ENCODE assay signal across 8 cellular contexts in the genomic region with DNA sequence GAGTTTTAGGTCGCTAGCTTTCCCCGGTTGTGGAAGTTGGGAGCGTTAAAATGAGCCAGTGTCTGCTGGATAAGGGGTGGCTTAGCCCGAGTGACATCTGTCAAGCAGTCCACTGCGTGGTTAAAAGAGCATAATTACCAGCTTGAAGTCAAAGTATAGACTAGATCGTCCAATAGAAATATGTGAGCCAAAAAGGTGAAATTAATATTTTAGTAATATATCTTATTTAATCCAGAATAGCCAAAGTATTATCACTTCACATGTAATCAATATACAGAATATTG. TPM values are rescaled to one million over a fixed set of nuclear protein-coding genes. Genes with fewer than 3 reads are reported as not detected.
DNase-seq lines count a peak whose midpoint lies in the region; ATAC-seq and TF ChIP-seq lines count a peak whose summit lies in the region.

No MANE protein-coding gene starts in this region.

- ATAC-seq in HG02884 (IDR thresholded peaks at IDR 0.05; ENCODE audit: unreplicated experiment), result peak; percentile 29

- DNase-seq in BJ (ENCODE audit: low read depth), result no peak
- DNase-seq in ascending aorta (ENCODE audit: low spot score in 2 of 2), result no peak
- DNase-seq in lower leg skin (ENCODE audit: low spot score in 2 of 2), result no peak
- DNase-seq in vagina (ENCODE audit: extremely low spot score in 2 of 2), result no peak
- no peak for DNase-seq in SHP77 (lab: John Stamatoyannopoulos, UW)
- DNase-seq in CD1c-positive myeloid dendritic cell (ENCODE audit: extremely low spot score), result no peak
- DNase-seq in NCI-H2196 treated with DMSO at 0.1 percent for 48 hours (lab: John Stamatoyannopoulos, UW; ENCODE audit: unreplicated experiment), result no peak

- TF ChIP-seq CTCF in BJ (IDR thresholded peaks at IDR 0.05; ENCODE audit: insufficient read depth, low read depth, low read length) (no peak), ascending aorta (IDR thresholded peaks at IDR 0.05) (no peak), lower leg skin (IDR thresholded peaks at IDR 0.05) (no peak), vagina (IDR thresholded peaks at IDR 0.05) (no peak)

- CTCF ChIA-PET in BJ (lab: Yijun Ruan, JAX), result interaction anchor here (0.9 to 1.4 kb wide), 4 partner anchors 10 to 505 kb away, joined by 3 to 4 read pairs (median 4); no protein-coding TSS in a partner anchor

- H3K4me1 ChIP-seq in ascending aorta, result peaks cover 4 to 6% of the 10 kb centered on the region in 2 donors
- H3K4me1 ChIP-seq in vagina, result peaks cover 19% of the 10 kb centered on the region

- H3K27me3 ChIP-seq in BJ (ENCODE audit: control insufficient read depth, insufficient read depth, low read length), result no peaks in the 10 kb centered on the region
- H3K27me3 ChIP-seq in ascending aorta, result no peaks in the 10 kb centered on the region
- no peaks in the 10 kb centered on the region for H3K27me3 ChIP-seq in vagina

- TF ChIP-seq POLR2A in lower leg skin (IDR thresholded peaks at IDR 0.05) (no peak), vagina (IDR thresholded peaks at IDR 0.05) (no peak)

- intact Hi-C loops in ascending aorta (cut with DNase I), result no loop called here
- intact Hi-C loops in lower leg skin (cut with DNase I; ENCODE audit: low total_unique reads), result no loop called here
- intact Hi-C loops in vagina (cut with DNase I), result no loop called here

- peak overlapping the region; percentile 72 for H3K4me3 ChIP-seq in BJ (ENCODE audit: low read depth, low read length)
- peak overlapping the region; percentile 67 to 77 for H3K4me3 ChIP-seq in ascending aorta
- H3K4me3 ChIP-seq in lower leg skin (ENCODE audit: low read depth, poor library complexity, severe bottlenecking), result peak overlapping the region; percentile 65
- H3K4me3 ChIP-seq in vagina, result peak overlapping the region; percentile 82 to 85

- 0 to 2% methylated on average over 6 of the region's 6 CpGs for WGBS in lower leg skin, 2 donors

- H3K36me3 ChIP-seq in BJ (ENCODE audit: control insufficient read depth, insufficient read depth, low read length), result no peaks in the 10 kb centered on the region
- H3K36me3 ChIP-seq in ascending aorta, result no peaks in the 10 kb centered on the region
- H3K36me3 ChIP-seq in vagina, result no peaks in the 10 kb centered on the region

- POLR2A ChIA-PET in BJ (lab: Charles Lee), result no interaction called here

- no peaks in the 10 kb centered on the region for H3K9me3 ChIP-seq in ascending aorta
- H3K9me3 ChIP-seq in vagina, result no peaks in the 10 kb centered on the region

- H3K27ac ChIP-seq in ascending aorta, result peak overlapping the region; percentile 58 to 61
- H3K27ac ChIP-seq in vagina, result peak overlapping the region; percentile 71

RNA-seq across cellular contexts. Expression of gene COMMD1, which starts 0.7 kb away (rescaled TPM):
- polyA plus RNA-seq in BJ (2011; rRNA removed), result 44.6 and 50.5 TPM in 2 replicates
- polyA minus RNA-seq in BJ (2011; rRNA and poly(A)+ RNA removed), result 15.5 and 16.7 TPM in 2 replicates
- total RNA-seq in ascending aorta, result 31.8 TPM
- 10 to 100 TPM; 39.2 to 46.9 (median 43.1) TPM for total RNA-seq in lower leg skin
- total RNA-seq in vagina, result 43.0 TPM

RNA-seq across cellular contexts. Expression of gene CCT4, which starts 17.7 kb away (rescaled TPM):
- 61.0 and 108 TPM in 2 replicates for polyA plus RNA-seq in BJ (2011; rRNA removed)
- polyA minus RNA-seq in BJ (2011; rRNA and poly(A)+ RNA removed), result 41.1 and 43.3 TPM in 2 replicates
- 35.3 TPM for total RNA-seq in ascending aorta
- 10 to 100 TPM; 68.5 to 79.6 (median 72.1) TPM for total RNA-seq in lower leg skin
- 72.7 TPM for total RNA-seq in vagina

RNA-seq across cellular contexts. Expression of gene FAM161A, which starts 52.3 kb away (rescaled TPM):
- polyA plus RNA-seq in BJ (2011; rRNA removed), result 0.20 and 0.33 TPM in 2 replicates
- 0.09 and 0.21 TPM in 2 replicates for polyA minus RNA-seq in BJ (2011; rRNA and poly(A)+ RNA removed)
- total RNA-seq in ascending aorta, result not detected
- total RNA-seq in lower leg skin, result 1 to 10 TPM in 2 of 4 donors, under 1 TPM in 2; 0.51 to 1.9 (median 1.3) TPM
- total RNA-seq in vagina, result 2.5 TPM
